Comparison of ENCODE assay signal across 1 cellular context in the genomic region with DNA sequence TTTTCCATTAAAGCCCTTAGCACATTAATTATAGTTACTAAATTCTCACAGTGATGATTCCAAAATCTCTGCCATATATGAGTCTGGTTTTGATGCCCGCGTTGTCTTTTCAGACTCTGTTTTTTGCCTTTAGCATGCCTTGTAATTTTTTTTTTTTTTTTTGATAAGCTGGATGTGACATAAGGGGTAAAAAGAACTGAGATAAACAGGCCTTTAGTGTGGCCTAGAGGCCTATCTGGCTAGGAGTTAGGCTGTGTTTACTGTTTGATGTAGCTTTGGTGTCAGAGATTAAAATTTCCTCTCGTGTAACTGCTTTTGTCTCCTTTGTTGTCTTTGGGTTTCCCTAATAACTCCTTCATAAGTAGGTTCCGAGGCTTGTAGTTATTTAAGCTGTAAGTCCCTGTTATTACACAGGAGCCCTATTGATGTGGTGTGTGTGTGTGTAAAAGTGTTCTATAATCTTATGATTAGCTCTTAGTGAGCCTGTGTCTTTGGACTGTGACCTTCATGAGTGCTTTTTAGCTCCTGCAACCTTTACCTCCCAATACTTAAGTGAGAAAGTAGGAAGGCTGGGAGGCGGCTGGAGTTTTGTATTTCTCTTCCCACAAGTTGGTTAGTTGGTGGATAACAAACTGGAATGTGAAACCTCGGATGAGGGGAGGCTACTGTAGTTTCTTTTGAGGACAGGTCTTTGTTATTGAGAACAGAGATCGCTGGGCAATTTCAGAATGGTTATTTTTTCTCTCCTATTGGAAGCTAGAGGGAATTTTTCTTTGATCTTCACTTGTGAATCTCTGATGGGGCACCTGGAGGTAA.
TF ChIP-seq lines count a peak whose summit lies in the region.

No MANE protein-coding gene starts in this region.

TF ChIP-seq in GM12878, 131 proteins besides CTCF, POLR2A, EP300 and RAD21:
- TF ChIP-seq YBX1 (IDR thresholded peaks at IDR 0.05) (no peak), KAT2A (conservative IDR thresholded peaks at IDR 0.05; ENCODE audit: control insufficient read depth, low read depth, low read length) (no peak), IKZF1 (conservative IDR thresholded peaks at IDR 0.05) (no peak), RB1 (IDR thresholded peaks at IDR 0.05; ENCODE audit: borderline replicate concordance) (no peak), ETV6 (conservative IDR thresholded peaks at IDR 0.05 in 1 of 2, IDR thresholded peaks at IDR 0.05 in 1 of 2; ENCODE audit: borderline replicate concordance in 1 of 2, low read depth in 1 of 2) (no peak), BCL3 (IDR thresholded peaks at IDR 0.05; ENCODE audit: borderline replicate concordance, insufficient read depth, low read depth, low read length, poor library complexity, severe bottlenecking) (no peak), MYB (IDR thresholded peaks at IDR 0.05; ENCODE audit: borderline replicate concordance, low read depth, low read length) (no peak), FOXK2 (IDR thresholded peaks at IDR 0.05) (no peak), ESRRA (IDR thresholded peaks at IDR 0.05; ENCODE audit: low read length) (no peak), FOXM1 (IDR thresholded peaks at IDR 0.05; ENCODE audit: low read depth, low read length) (no peak), GABPA (IDR thresholded peaks at IDR 0.05; ENCODE audit: low read depth) (no peak), REST (IDR thresholded peaks at IDR 0.05; ENCODE audit: low read depth, low read length) (no peak), IRF5 (IDR thresholded peaks at IDR 0.05; ENCODE audit: borderline replicate concordance) (no peak), TAF1 (IDR thresholded peaks at IDR 0.05; ENCODE audit: borderline replicate concordance, low read depth, low read length) (no peak), POU2F2 (IDR thresholded peaks at IDR 0.05; ENCODE audit: borderline replicate concordance, low read depth, low read length) (no peak), SREBF2 (IDR thresholded peaks at IDR 0.05; ENCODE audit: low read length) (no peak)
- TF ChIP-seq, protein P1, sequence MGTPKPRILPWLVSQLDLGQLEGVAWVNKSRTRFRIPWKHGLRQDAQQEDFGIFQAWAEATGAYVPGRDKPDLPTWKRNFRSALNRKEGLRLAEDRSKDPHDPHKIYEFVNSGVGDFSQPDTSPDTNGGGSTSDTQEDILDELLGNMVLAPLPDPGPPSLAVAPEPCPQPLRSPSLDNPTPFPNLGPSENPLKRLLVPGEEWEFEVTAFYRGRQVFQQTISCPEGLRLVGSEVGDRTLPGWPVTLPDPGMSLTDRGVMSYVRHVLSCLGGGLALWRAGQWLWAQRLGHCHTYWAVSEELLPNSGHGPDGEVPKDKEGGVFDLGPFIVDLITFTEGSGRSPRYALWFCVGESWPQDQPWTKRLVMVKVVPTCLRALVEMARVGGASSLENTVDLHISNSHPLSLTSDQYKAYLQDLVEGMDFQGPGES (IDR thresholded peaks at IDR 0.05) = no peak
- TF ChIP-seq, protein P2, sequence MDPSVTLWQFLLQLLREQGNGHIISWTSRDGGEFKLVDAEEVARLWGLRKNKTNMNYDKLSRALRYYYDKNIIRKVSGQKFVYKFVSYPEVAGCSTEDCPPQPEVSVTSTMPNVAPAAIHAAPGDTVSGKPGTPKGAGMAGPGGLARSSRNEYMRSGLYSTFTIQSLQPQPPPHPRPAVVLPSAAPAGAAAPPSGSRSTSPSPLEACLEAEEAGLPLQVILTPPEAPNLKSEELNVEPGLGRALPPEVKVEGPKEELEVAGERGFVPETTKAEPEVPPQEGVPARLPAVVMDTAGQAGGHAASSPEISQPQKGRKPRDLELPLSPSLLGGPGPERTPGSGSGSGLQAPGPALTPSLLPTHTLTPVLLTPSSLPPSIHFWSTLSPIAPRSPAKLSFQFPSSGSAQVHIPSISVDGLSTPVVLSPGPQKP (IDR thresholded peaks at IDR 0.05; ENCODE audit: low read depth, low read length) = no peak
